Comparison of ENCODE assay signal across 8 cellular contexts in the genomic region with DNA sequence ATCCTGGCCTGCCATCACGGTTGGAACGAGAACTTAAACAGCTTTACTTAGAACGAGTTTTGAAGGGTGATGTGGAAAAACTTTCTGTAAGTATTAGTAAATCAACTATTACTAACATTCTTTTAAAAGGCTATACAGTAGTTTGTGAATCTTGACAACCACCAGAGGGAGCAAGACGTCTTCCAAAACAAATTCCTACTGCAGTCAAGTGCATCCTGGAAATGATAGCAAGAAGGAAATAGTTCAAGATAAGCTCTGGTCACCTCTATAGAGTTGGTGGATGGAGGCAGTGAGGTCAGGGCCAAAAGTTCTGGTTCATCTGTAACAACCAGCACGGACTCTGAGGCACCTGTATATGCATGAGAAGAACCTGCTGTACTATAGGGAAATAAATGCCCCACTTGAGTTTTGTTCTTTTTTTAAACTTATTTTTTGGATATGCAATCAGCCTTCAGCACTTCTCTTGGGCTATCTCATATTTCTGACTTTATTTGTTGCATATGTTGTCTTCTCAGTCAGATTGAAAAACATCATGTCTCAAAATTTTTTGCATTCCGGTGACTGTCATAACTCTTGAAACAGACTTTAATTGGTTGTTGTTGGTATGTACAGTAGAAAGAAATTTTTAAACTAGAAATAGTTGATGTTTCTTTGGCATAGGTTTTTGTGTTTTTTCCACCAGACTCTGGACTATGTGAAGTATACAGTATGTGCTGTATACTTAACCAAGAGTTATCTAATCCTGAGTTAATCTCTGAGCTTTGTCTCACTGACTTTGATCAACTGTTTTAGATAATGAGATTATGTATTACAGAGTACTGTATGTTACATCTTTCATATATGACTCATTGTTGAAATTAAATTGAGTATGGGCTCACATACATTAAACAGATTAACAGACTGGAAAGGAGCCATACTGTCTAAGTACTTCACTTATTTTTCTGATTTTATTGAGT. TPM values are rescaled to one million over a fixed set of nuclear protein-coding genes. Genes with fewer than 3 reads are reported as not detected.
DNase-seq lines count a peak whose midpoint lies in the region; ATAC-seq and TF ChIP-seq lines count a peak whose summit lies in the region.

No MANE protein-coding gene starts in this region.

- no peaks in the 10 kb centered on the region; the same call in 1 of the 2 replicates for H3K4me1 ChIP-seq in MM.1S (ENCODE audit: low read length)
- H3K4me1 ChIP-seq in esophagus muscularis mucosa = peaks cover 0 to 9% (median 4%) of the 10 kb centered on the region in 4 donors

- WGBS in esophagus muscularis mucosa = 36% methylated on average over 6 of the region's 6 CpGs

- no peaks in the 10 kb centered on the region for H4K20me1 ChIP-seq in MM.1S (ENCODE audit: insufficient read depth, low read length)

- DNase-seq in NOMO-1 treated with DMSO at 0.1 percent for 48 hours (lab: John Stamatoyannopoulos, UW; ENCODE audit: unreplicated experiment) (peak; percentile 30), NOMO-1 treated with dmso at 0.1 percent for 144 hours (lab: John Stamatoyannopoulos, UW; ENCODE audit: unreplicated experiment) (no peak), MM.1S (peak; percentile 55), SK-MEL-5 (ENCODE audit: low read depth, low spot score) (peak; percentile 91), esophagus muscularis mucosa (ENCODE audit: extremely low spot score) (no peak), mucosa of gallbladder (ENCODE audit: low spot score) (peak; percentile 56), activated gamma-delta T cell (lab: John Stamatoyannopoulos, UW) (no peak)

- peaks cover 15% of the 10 kb centered on the region for H3K79me2 ChIP-seq in MM.1S (ENCODE audit: low read length)

- ATAC-seq in GM19463 (IDR thresholded peaks at IDR 0.05; ENCODE audit: unreplicated experiment) = no peak

- H3K9me3 ChIP-seq in MM.1S (replicated peaks; ENCODE audit: insufficient read depth, low read length) (no peaks in the 10 kb centered on the region), esophagus muscularis mucosa (no peaks in the 10 kb centered on the region)

- H3K9me2 ChIP-seq in MM.1S (replicated peaks; ENCODE audit: insufficient read depth, low read length) = no peaks in the 10 kb centered on the region

- H3K27ac ChIP-seq in MM.1S (ENCODE audit: low read length) (no peak overlapping the region), esophagus muscularis mucosa (replicated peaks in 1 of 4) (no peak overlapping the region)

- in situ Hi-C loops in SK-MEL-5 (cut with HindIII; ENCODE audit: low pct_unique_long_range_greater_than_20kb, low sequenced_read_pairs) = no loop called here

- intact Hi-C loops in esophagus muscularis mucosa (cut with DNase I) = loop anchor here (5.0 kb wide), 2 partner anchors 287 to 307 kb away; no protein-coding TSS in a partner anchor

- no peak overlapping the region for H3K9ac ChIP-seq in MM.1S (ENCODE audit: low read length)

- H3K4me2 ChIP-seq in MM.1S (ENCODE audit: low read depth, low read length) = no peak overlapping the region

- H2AFZ ChIP-seq in MM.1S (ENCODE audit: low read length) = no peak overlapping the region

- no peaks in the 10 kb centered on the region for H3F3A ChIP-seq in MM.1S (ENCODE audit: insufficient read depth, low read length)

- no peak overlapping the region for H3K4me3 ChIP-seq in MM.1S (ENCODE audit: low read length)
- H3K4me3 ChIP-seq in esophagus muscularis mucosa = no peak overlapping the region

- TF ChIP-seq CTCF in MM.1S (IDR thresholded peaks at IDR 0.05; ENCODE audit: low read length) (peak; percentile 74), esophagus muscularis mucosa (IDR thresholded peaks at IDR 0.05) (peak; percentile 63 to 73 (median 65))

- no peak for TF ChIP-seq EP300 in esophagus muscularis mucosa (IDR thresholded peaks at IDR 0.05)

- H3K27me3 ChIP-seq in MM.1S (replicated peaks; ENCODE audit: insufficient read depth, low read length) = no peaks in the 10 kb centered on the region
- H3K27me3 ChIP-seq in esophagus muscularis mucosa = no peaks in the 10 kb centered on the region

- no peak for TF ChIP-seq POLR2A in esophagus muscularis mucosa (IDR thresholded peaks at IDR 0.05; ENCODE audit: low read depth)

- H3K36me3 ChIP-seq in MM.1S (replicated peaks; ENCODE audit: insufficient read depth, low read length) (no peaks in the 10 kb centered on the region; the same call in 1 of the 2 replicates), esophagus muscularis mucosa (peaks cover 4 to 71% (median 32%) of the 10 kb centered on the region in 4 donors)

RNA-seq across cellular contexts. Expression of a gene that starts 37.7 kb away (rescaled TPM):
- 74.8 and 91.9 TPM in 2 replicates for total RNA-seq in SK-MEL-5 (2014; rRNA removed; shearing (Covaris generic))
- 170 and 200 TPM in 2 replicates for polyA plus RNA-seq in SK-MEL-5 (2015; cell fraction: cytosol; rRNA removed)
- polyA plus RNA-seq in SK-MEL-5 (2015; cell fraction: nucleus; rRNA removed) = 34.3 and 35.3 TPM in 2 replicates
- total RNA-seq in esophagus muscularis mucosa (100 to 1,000 TPM in 2 of 4 donors, 10 to 100 TPM in 2; 85.2 to 115 (median 99.1) TPM), mucosa of gallbladder (209 TPM)

Comparison
In these comparisons a context has a peak if more than half of its experiments do, and no peak if none do; other contexts are left out.
1. DNase-seq: peak in NOMO-1 treated with DMSO at 0.1 percent for 48 hours (single experiment), MM.1S (single experiment), SK-MEL-5 (single experiment) and mucosa of gallbladder (single experiment); none in NOMO-1 treated with dmso at 0.1 percent for 144 hours (single experiment), esophagus muscularis mucosa (single experiment) and activated gamma-delta T cell (single experiment).